Comparison of ENCODE assay signal across 19 cellular contexts in genomic region chr9:76887951-76888350, GRCh38. TPM values are rescaled to one million over a fixed set of nuclear protein-coding genes. Genes with fewer than 3 reads are reported as not detected.
A peak's percentile ranks its signal among the peaks of the same experiment; 100 is the strongest.
DNase-seq lines count a peak whose midpoint lies in the region; ATAC-seq, FAIRE-seq and TF ChIP-seq lines count a peak whose summit lies in the region.
"Had no signal": no experiment of that assay in that cellular context is flagged by ENCODE, and none has a peak within 500 bp of the region (broad histone marks: within the 10 kb centered on the region; RNA-seq: fewer than 3 reads in every experiment).

No MANE protein-coding gene starts in this region.

- H3K27me3 Mint-ChIP-seq in H9 (ENCODE audit: low read depth) = peaks cover 2% of the 10 kb centered on the region; the same call in 1 of the 2 replicates
- H3K27me3 Mint-ChIP-seq in WTC11 (ENCODE audit: low read depth) = no peaks in the 10 kb centered on the region

- no peak overlapping the region for H2BK120ac ChIP-seq in H9 (ENCODE audit: low read depth, low read length, poor library complexity, severe bottlenecking)

- no peaks in the 10 kb centered on the region for H3K9me3 ChIP-seq in H9 (ENCODE audit: control insufficient read depth, low read depth, low read length)
- no peaks in the 10 kb centered on the region for H3K9me3 ChIP-seq in iPS-20b (ENCODE audit: insufficient read depth, low read depth, low read length)
- H3K9me3 ChIP-seq in small intestine (ENCODE audit: control insufficient read depth, low read depth) = no peaks in the 10 kb centered on the region

- no peak overlapping the region for H4K91ac ChIP-seq in H9 (ENCODE audit: insufficient read length, low read depth, low read length)

- H4K20me1 ChIP-seq in H9 (ENCODE audit: control insufficient read depth, insufficient read depth, insufficient read length) = no peaks in the 10 kb centered on the region

- no peak overlapping the region for H3K14ac ChIP-seq in H9 (ENCODE audit: insufficient read depth, low read length)

- H3K4me3 Mint-ChIP-seq in H9 = no peak overlapping the region
- no peak overlapping the region for H3K4me3 Mint-ChIP-seq in WTC11
- H3K4me3 Mint-ChIP-seq: T-helper 2 cell treated with Interferon-gamma antibody and Interleukin-4, amounts not matched to agents 5 μg/mL and 100 μg/mL, for 36 hours had no signal

- H3K23ac ChIP-seq in H9 (ENCODE audit: insufficient read length, low read depth, low read length) = no peak overlapping the region

- H3K36me3 ChIP-seq in iPS-20b (ENCODE audit: insufficient read depth, low read depth, low read length) = no peaks in the 10 kb centered on the region
- H3K36me3 ChIP-seq in small intestine (ENCODE audit: control insufficient read depth in 2 of 2, insufficient read depth in 2 of 2, low read length in 2 of 2) = no peaks in the 10 kb centered on the region

- DNase-seq in H9 (peak; percentile 60), WTC11 (ENCODE audit: low spot score) (no peak), small intestine (no peak), erythroblast (lab: John Stamatoyannopoulos, UW) (no peak), NCI-H2227 treated with DMSO at 0.1 percent for 48 hours (lab: John Stamatoyannopoulos, UW) (no peak), SIG-M5 (lab: John Stamatoyannopoulos, UW) (no peak)
- DNase-seq in activated effector memory CD4-positive, alpha-beta T cell treated with anti-CD3 and anti-CD28 coated beads, Interleukin-2, amount 50 U/mL, for 16 hours = no peak
- DNase-seq: activated CD4-positive, alpha-beta T cell treated with anti-CD3 and anti-CD28 coated beads, Interleukin-2, amount 50 U/mL, for 4 hours; NCI-H446 treated with DMSO at 0.1 percent for 48 hours; stimulated activated CD4-positive, alpha-beta T cell treated with anti-CD3 and anti-CD28 coated beads, Interleukin-2, amount 100 ng/mL, for 48 hours; stimulated activated naive CD4-positive, alpha-beta T cell had no signal

- no peak overlapping the region for H2BK20ac ChIP-seq in H9 (ENCODE audit: low read depth, low read length, poor library complexity, severe bottlenecking)

- no peak overlapping the region for H3K18ac ChIP-seq in H9 (ENCODE audit: insufficient read length, low read depth, low read length)

- H3K27ac ChIP-seq in H9 (ENCODE audit: insufficient read length, low read depth, low read length) (peak overlapping the region; percentile 55), iPS-20b (ENCODE audit: low read length) (peak overlapping the region; percentile 73), small intestine (ENCODE audit: low read depth in 1 of 2, low read length in 1 of 2) (peak overlapping the region; percentile 37 to 93)
- H3K27ac ChIP-seq: hepatocyte, parathyroid adenoma, RWPE1 had no signal

- WGBS in H9 (ENCODE audit: extremely low coverage, insufficient read length, low lambda C conversion rate) = no CpG with 5 or more reads among the region's 7 CpGs
- 81 to 86% (median 81%) methylated on average over 7 of the region's 7 CpGs for WGBS in small intestine, 3 donors

- FAIRE-seq in small intestine (lab: Jason Lieb, UNC) = no peak
- FAIRE-seq: bronchial epithelial cell had no signal

- no peak overlapping the region for H2BK12ac ChIP-seq in H9 (ENCODE audit: insufficient read length, low read depth, low read length)

- H3K9ac ChIP-seq in H9 (ENCODE audit: extremely low read depth, insufficient read length, low read length) (no peak overlapping the region), iPS-20b (ENCODE audit: low read depth, low read length) (peak overlapping the region; percentile 65; the same call in 1 of the 2 replicates)
- H3K9ac ChIP-seq: parathyroid adenoma had no signal

- no peak overlapping the region for H3K4me2 ChIP-seq in H9 (ENCODE audit: insufficient read depth, insufficient read length, low read length)
- H3K4me2 ChIP-seq: hepatocyte had no signal

- no peak overlapping the region; the same call in 1 of the 2 replicates for H3K4ac ChIP-seq in H9 (ENCODE audit: low read depth, low read length)

- no peaks in the 10 kb centered on the region for H3K79me1 ChIP-seq in H9 (ENCODE audit: insufficient read depth, low read depth, low read length, poor library complexity, severe bottlenecking)

- H2BK5ac ChIP-seq in H9 (ENCODE audit: insufficient read length, low read length) = no peak overlapping the region

- no peaks in the 10 kb centered on the region for H3K23me2 ChIP-seq in H9 (ENCODE audit: insufficient read length, low read depth, low read length, poor library complexity, severe bottlenecking)

- H2AK5ac ChIP-seq in H9 (ENCODE audit: insufficient read length, low read length) = no peak overlapping the region

- H3K79me2 ChIP-seq in H9 (ENCODE audit: insufficient read depth, low read length) = no peaks in the 10 kb centered on the region
- H3K79me2 ChIP-seq: hepatocyte, parathyroid adenoma had no signal

- no peaks in the 10 kb centered on the region for H3K9me3 Mint-ChIP-seq in H9
- no peaks in the 10 kb centered on the region for H3K9me3 Mint-ChIP-seq in WTC11
- H3K9me3 Mint-ChIP-seq: T-helper 2 cell treated with Interferon-gamma antibody and Interleukin-4, amounts not matched to agents 5 μg/mL and 100 μg/mL, for 36 hours had no signal

- H2AFZ ChIP-seq in H9 (ENCODE audit: low read length) = no peak overlapping the region
- H2AFZ ChIP-seq: hepatocyte, parathyroid adenoma had no signal

- peaks cover 0 to 2% (median 0%) of the 10 kb centered on the region in 3 experiments; a peak in 3 of 7 replicates for H3K36me3 Mint-ChIP-seq in H9 (ENCODE audit: insufficient read depth in 1 of 3, low read depth in 3 of 3)
- no peaks in the 10 kb centered on the region for H3K36me3 Mint-ChIP-seq in WTC11

- no peak overlapping the region for H3K56ac ChIP-seq in H9 (ENCODE audit: insufficient read length, low read depth, low read length)

- H3K4me1 Mint-ChIP-seq in H9 = peaks cover 33 to 46% of the 10 kb centered on the region in 2 experiments
- H3K4me1 Mint-ChIP-seq in WTC11 = peaks cover 37% of the 10 kb centered on the region

- H3K27ac Mint-ChIP-seq in H9 (peak overlapping the region in 2 of 3 experiments; percentile 37 to 66; a peak in 4 of 7 replicates), WTC11 (peak overlapping the region; percentile 55; the same call in 1 of the 2 replicates)
- H3K27ac Mint-ChIP-seq: T-helper 2 cell treated with Interferon-gamma antibody and Interleukin-4, amounts not matched to agents 5 μg/mL and 100 μg/mL, for 36 hours had no signal

- TF ChIP-seq CTCF in H9 (conservative IDR thresholded peaks at IDR 0.05) (no peak), WTC11 (IDR thresholded peaks at IDR 0.05) (no peak)

- no peak for TF ChIP-seq POLR2A in erythroblast (IDR thresholded peaks at IDR 0.05; ENCODE audit: low read length)

- peaks cover 20% of the 10 kb centered on the region for H3K4me1 ChIP-seq in H9 (ENCODE audit: insufficient read depth, low read length)
- peaks cover 22% of the 10 kb centered on the region for H3K4me1 ChIP-seq in iPS-20b (ENCODE audit: insufficient read depth, low read length)
- H3K4me1 ChIP-seq in small intestine (ENCODE audit: control insufficient read depth in 2 of 2, insufficient read depth in 1 of 2, low read depth in 1 of 2, low read length in 1 of 2) = no peaks in the 10 kb centered on the region
- H3K4me1 ChIP-seq: parathyroid adenoma had no signal

- POLR2A ChIA-PET in WTC11 (lab: Charles Lee) = no interaction called here

- no peak overlapping the region for H4K5ac ChIP-seq in H9 (ENCODE audit: insufficient read length, low read depth, low read length)

- no peak overlapping the region for H2BK15ac ChIP-seq in H9 (ENCODE audit: low read depth, low read length)

- CTCF ChIA-PET in WTC11 (lab: Charles Lee) = interaction anchor here (1.4 kb wide), 1 partner anchor 15 kb away, joined by 4 read pairs; no protein-coding TSS in a partner anchor

- no peak overlapping the region for H3T11ph ChIP-seq in H9 (ENCODE audit: low read length)

- H3K4me3 ChIP-seq in iPS-20b (ENCODE audit: low read length) (peak overlapping the region; percentile 47; the same call in 1 of the 2 replicates), small intestine (ENCODE audit: low read depth in 1 of 2, low read length in 2 of 2) (no peak overlapping the region)
- H3K4me3 ChIP-seq: hepatocyte, lung had no signal

- no peaks in the 10 kb centered on the region for H3K27me3 ChIP-seq in H9 (ENCODE audit: insufficient read depth, low read length)
- no peaks in the 10 kb centered on the region for H3K27me3 ChIP-seq in iPS-20b (ENCODE audit: insufficient read depth, low read length)
- H3K27me3 ChIP-seq in small intestine (ENCODE audit: control insufficient read depth in 2 of 2, insufficient read depth in 2 of 2, low read length in 2 of 2) = no peaks in the 10 kb centered on the region
- H3K27me3 ChIP-seq: hepatocyte had no signal

- ATAC-seq in WTC11 = peak; percentile 79
- ATAC-seq: esophagus mucosa had no signal

- H4K8ac ChIP-seq in H9 (replicated peaks; ENCODE audit: insufficient read length, low read depth, low read length) = no peak overlapping the region

TF ChIP-seq in WTC11, 78 proteins besides CTCF, POLR2A, EP300 and RAD21:
- TF ChIP-seq HMGA2 (CRISPR knock-in tag; IDR thresholded peaks at IDR 0.05) (no peak), KAT7 (CRISPR knock-in tag; IDR thresholded peaks at IDR 0.05; ENCODE audit: borderline replicate concordance) (no peak), MLX (CRISPR knock-in tag; IDR thresholded peaks at IDR 0.05) (no peak), GTF2I (CRISPR knock-in tag; conservative IDR thresholded peaks at IDR 0.05) (no peak), RORB (CRISPR knock-in tag; IDR thresholded peaks at IDR 0.05) (no peak), NFE2L1 (CRISPR knock-in tag; IDR thresholded peaks at IDR 0.05) (peak; percentile 86)
TF ChIP-seq in WTC11: peak in this region for 1.

RNA-seq across cellular contexts. Expression of gene PRUNE2, which starts 18.0 kb away (rescaled TPM):
- total RNA-seq in H9 (2021) (9.7 and 12.1 TPM in 2 replicates), WTC11 (2021) (9.3 to 13.1 TPM (median 9.6 TPM) in 3 replicates)
- polyA plus RNA-seq in small intestine = 10 to 100 TPM in 1 of 3 donors, 1 to 10 TPM in 2; 1.1 to 13.5 (median 1.6) TPM
